In the genomic region with DNA sequence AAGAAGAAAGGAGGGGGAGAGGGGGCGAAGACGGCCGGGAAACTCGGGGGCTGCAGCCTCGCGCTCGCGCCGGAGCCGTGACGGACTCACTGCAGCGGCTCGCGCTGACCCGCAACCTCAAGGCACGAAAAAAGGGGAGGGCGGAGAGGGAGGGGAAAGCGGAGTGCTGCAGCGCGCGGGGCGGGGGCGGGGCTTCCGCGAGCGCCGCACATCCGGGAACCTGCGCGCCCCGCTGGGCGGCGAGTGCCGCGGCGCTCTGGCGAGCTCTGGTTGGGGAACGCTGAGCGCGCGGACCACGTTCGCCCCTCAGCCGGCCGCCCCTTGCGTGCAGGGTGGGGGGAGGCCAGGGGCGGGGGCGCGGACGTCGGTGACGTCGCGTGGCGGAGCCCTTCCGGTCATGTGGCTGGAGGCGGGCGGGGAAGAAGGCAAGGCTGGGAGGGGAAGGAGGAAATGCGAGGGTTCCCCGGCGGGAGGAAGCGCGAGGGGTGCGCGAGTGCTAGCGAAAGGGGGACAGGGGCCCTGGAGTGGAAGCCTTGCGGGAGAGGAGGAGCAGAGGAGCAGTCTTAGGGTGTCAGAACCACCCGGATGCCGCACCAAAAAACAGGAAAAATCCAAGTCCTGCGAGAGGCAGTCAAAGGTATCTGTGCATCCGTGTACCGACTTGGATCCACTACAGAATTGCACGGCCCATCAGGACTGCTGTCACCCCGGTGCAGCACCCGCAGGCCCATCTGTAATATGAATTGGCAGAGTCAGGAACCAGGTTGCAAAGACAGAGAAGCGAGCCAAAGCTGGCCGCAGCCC, we compare ENCODE assay signal across 8 cellular contexts. TPM values are rescaled to one million over a fixed set of nuclear protein-coding genes. Genes with fewer than 3 reads are reported as not detected.
DNase-seq lines count a peak whose midpoint lies in the region; ATAC-seq, FAIRE-seq and TF ChIP-seq lines count a peak whose summit lies in the region.

A gene with protein sequence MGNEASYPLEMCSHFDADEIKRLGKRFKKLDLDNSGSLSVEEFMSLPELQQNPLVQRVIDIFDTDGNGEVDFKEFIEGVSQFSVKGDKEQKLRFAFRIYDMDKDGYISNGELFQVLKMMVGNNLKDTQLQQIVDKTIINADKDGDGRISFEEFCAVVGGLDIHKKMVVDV (minus strand): TSS at position 126 of the 804 bp plus-strand sequence. CDS start 405 bp downstream, outside the sequence.

- peak; percentile 87 to 94 for DNase-seq in NCI-H1930 (lab: John Stamatoyannopoulos, UW)
- DNase-seq in T-helper 2 cell treated with Interferon-gamma antibody and Interleukin-4, amounts not matched to agents 5 μg/mL and 100 μg/mL, for 36 hours (ENCODE audit: low spot score): peak; percentile 95
- DNase-seq in ascending aorta (ENCODE audit: low spot score in 2 of 2): peak; percentile 81 to 97
- DNase-seq in right cardiac atrium: peak; percentile 96 to 99 (median 98)
- DNase-seq in pulmonary artery endothelial cell (ENCODE audit: low read depth, low spot score): peak; percentile 88
- DNase-seq in urothelium cell line (ENCODE audit: low spot score): peak; percentile 98

- no peak for TF ChIP-seq CTCF in ascending aorta (IDR thresholded peaks at IDR 0.05)

- under 1% methylated on average over 77 of the region's 77 CpGs for WGBS in right cardiac atrium

- ATAC-seq in GM18502 (IDR thresholded peaks at IDR 0.05; ENCODE audit: poor library complexity, unreplicated experiment) (peak; percentile 82), HG02943 (IDR thresholded peaks at IDR 0.05; ENCODE audit: low read depth, unreplicated experiment) (peak; percentile 76), right cardiac atrium (peak; percentile 98 to 99)

- H3K4me3 Mint-ChIP-seq in T-helper 2 cell treated with Interferon-gamma antibody and Interleukin-4, amounts not matched to agents 5 μg/mL and 100 μg/mL, for 36 hours: peak within 1 kb of the TSS; percentile 96

- H3K9me3 Mint-ChIP-seq in T-helper 2 cell treated with Interferon-gamma antibody and Interleukin-4, amounts not matched to agents 5 μg/mL and 100 μg/mL, for 36 hours: no peaks in the 10 kb centered on the region

- peaks cover 17% of the 10 kb centered on the region for H3K36me3 Mint-ChIP-seq in T-helper 2 cell treated with Interferon-gamma antibody and Interleukin-4, amounts not matched to agents 5 μg/mL and 100 μg/mL, for 36 hours (ENCODE audit: low read depth)

- H3K27me3 Mint-ChIP-seq in T-helper 2 cell treated with Interferon-gamma antibody and Interleukin-4, amounts not matched to agents 5 μg/mL and 100 μg/mL, for 36 hours (ENCODE audit: low read depth): peaks cover 2% of the 10 kb centered on the region

- no peaks in the 10 kb centered on the region for H3K36me3 ChIP-seq in ascending aorta

- H3K4me1 ChIP-seq in ascending aorta (peaks cover 3 to 36% of the 10 kb centered on the region in 2 donors), right cardiac atrium (ENCODE audit: control insufficient read depth, insufficient read depth, low read length) (no peaks in the 10 kb centered on the region)

- intact Hi-C loops in ascending aorta (cut with DNase I): loop anchor here (1.0 to 10.0 kb wide), 8 partner anchors 56 to 2002 kb away; partner anchors contain the start of genes ETAA1, MEIS1, PCYOX1 and PNO1
- intact Hi-C loops in right cardiac atrium (cut with DNase I): loop anchor here in 1 of 4 donors (10.0 kb wide), 2 partner anchors 98 to 128 kb away; partner anchors contain the start of gene PNO1

- peak within 1 kb of the TSS; percentile 97 to 100 for H3K27ac ChIP-seq in ascending aorta
- peak within 1 kb of the TSS; percentile 96 for H3K27ac ChIP-seq in right cardiac atrium (ENCODE audit: low read length)

- H3K4me3 ChIP-seq in ascending aorta (peak within 1 kb of the TSS; percentile 91 to 99), right cardiac atrium (ENCODE audit: low read length) (peak within 1 kb of the TSS; percentile 99)

- H3K4me1 Mint-ChIP-seq in T-helper 2 cell treated with Interferon-gamma antibody and Interleukin-4, amounts not matched to agents 5 μg/mL and 100 μg/mL, for 36 hours (ENCODE audit: low read depth): peaks cover 35% of the 10 kb centered on the region

- peak; percentile 98 for FAIRE-seq in urothelium cell line (lab: Jason Lieb, UNC)

- H3K9me3 ChIP-seq in ascending aorta (no peaks in the 10 kb centered on the region), right cardiac atrium (ENCODE audit: control insufficient read depth, low read length) (no peaks in the 10 kb centered on the region)

- H3K27me3 ChIP-seq in ascending aorta: no peaks in the 10 kb centered on the region
- H3K27me3 ChIP-seq in right cardiac atrium (ENCODE audit: control insufficient read depth, insufficient read depth): no peaks in the 10 kb centered on the region

- peak within 1 kb of the TSS; percentile 99 for H3K27ac Mint-ChIP-seq in T-helper 2 cell treated with Interferon-gamma antibody and Interleukin-4, amounts not matched to agents 5 μg/mL and 100 μg/mL, for 36 hours

RNA-seq across cellular contexts. Expression of the gene that starts here (rescaled TPM):
- 16.8 TPM for total RNA-seq in ascending aorta
- total RNA-seq in right cardiac atrium: 10 to 100 TPM; 37.9 to 46.2 (median 42.9) TPM
- polyA plus RNA-seq in right cardiac atrium: 21.4 TPM
- total RNA-seq in pulmonary artery endothelial cell: 24.7 and 25.3 TPM in 2 replicates

Comparison
In these comparisons a context has a peak if more than half of its experiments do, and no peak if none do; other contexts are left out.
1. Peak in every context shown above with its lines: DNase-seq, ATAC-seq, H3K4me3 ChIP-seq and H3K27ac ChIP-seq.